ENCODE assay signal across 3 cellular contexts in the genomic region with DNA sequence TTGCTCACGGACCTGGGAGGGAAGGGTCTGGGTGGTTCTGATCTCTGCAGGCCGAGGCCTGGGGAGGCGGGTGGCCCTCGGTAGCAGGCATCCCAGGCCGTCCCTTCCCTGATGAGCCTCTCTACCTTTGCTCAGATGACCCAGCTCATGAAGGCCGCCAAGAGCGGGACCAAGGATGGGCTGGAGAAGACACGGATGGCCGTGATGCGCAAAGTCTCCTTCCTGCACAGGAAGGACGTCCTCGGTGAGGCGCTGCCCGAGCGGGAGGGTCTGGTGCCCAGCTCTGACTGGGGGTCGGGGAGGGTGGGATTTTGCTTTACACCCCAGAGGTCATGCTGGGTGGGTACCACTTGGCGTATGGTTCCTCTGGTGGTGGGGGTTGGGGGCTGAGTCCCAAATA.
TF ChIP-seq lines count a peak whose summit lies in the region.

No MANE protein-coding gene starts in this region.

TF ChIP-seq in HepG2, 621 proteins besides CTCF, POLR2A, EP300 and RAD21:
- peak; percentile 7 for TF ChIP-seq RBM22 (optimal IDR thresholded peaks at IDR 0.05; ENCODE audit: low read length)
- 0 out of 2 replicates have a peak, but pooled peaks have one; percentile 18 for TF ChIP-seq POLR2G (IDR thresholded peaks at IDR 0.05; ENCODE audit: low read depth, low read length)
- peak; percentile 94 for TF ChIP-seq AGO2 (optimal IDR thresholded peaks at IDR 0.05; ENCODE audit: low read depth, low read length)
- TF ChIP-seq SRF (IDR thresholded peaks at IDR 0.05; ENCODE audit: low read depth, low read length), result no peak

TF ChIP-seq in H1, 55 proteins besides CTCF, POLR2A, EP300 and RAD21:
- TF ChIP-seq ATF2 (IDR thresholded peaks at IDR 0.05; ENCODE audit: low read length), result no peak
- TF ChIP-seq NANOG (IDR thresholded peaks at IDR 0.05; ENCODE audit: insufficient read depth, low read depth, low read length, poor library complexity, severe bottlenecking), result no peak
- no peak for TF ChIP-seq BCL11A (IDR thresholded peaks at IDR 0.05; ENCODE audit: low read depth in 2 of 2, low read length in 2 of 2)
- no peak for TF ChIP-seq RXRA (IDR thresholded peaks at IDR 0.05; ENCODE audit: insufficient read depth, low read depth, low read length)
- TF ChIP-seq TAF7 (optimal IDR thresholded peaks at IDR 0.05; ENCODE audit: borderline replicate concordance, low read depth, low read length), result no peak
- TF ChIP-seq NRF1 (IDR thresholded peaks at IDR 0.05; ENCODE audit: low read depth, low read length), result no peak
- no peak for TF ChIP-seq SP1 (IDR thresholded peaks at IDR 0.05; ENCODE audit: low read depth, low read length)
- TF ChIP-seq PHF8 (conservative IDR thresholded peaks at IDR 0.05; ENCODE audit: low read depth, low read length), result no peak
- no peak for TF ChIP-seq CBX5 (IDR thresholded peaks at IDR 0.05; ENCODE audit: low read depth, low read length)
- TF ChIP-seq SIX5 (IDR thresholded peaks at IDR 0.05; ENCODE audit: low read depth, low read length), result no peak
- no peak for TF ChIP-seq SIRT6 (IDR thresholded peaks at IDR 0.05; ENCODE audit: low read length)
- no peak for TF ChIP-seq GTF2F1 (IDR thresholded peaks at IDR 0.05; ENCODE audit: borderline replicate concordance, low read depth, low read length)
- TF ChIP-seq SP2 (IDR thresholded peaks at IDR 0.05; ENCODE audit: low read length), result no peak
TF ChIP-seq in H1: peak in this region for 0.

TF ChIP-seq in HEK293T, 16 proteins besides CTCF, POLR2A, EP300 and RAD21:
- TF ChIP-seq BHLHE40 (IDR thresholded peaks at IDR 0.05; ENCODE audit: borderline replicate concordance) (no peak), TARDBP (IDR thresholded peaks at IDR 0.05) (no peak), FOXK2 (IDR thresholded peaks at IDR 0.05) (no peak), PKNOX1 (IDR thresholded peaks at IDR 0.05) (no peak), CTBP1 (IDR thresholded peaks at IDR 0.05; ENCODE audit: borderline replicate concordance) (no peak), FOXA1 (IDR thresholded peaks at IDR 0.05) (no peak), HDGF (IDR thresholded peaks at IDR 0.05; ENCODE audit: borderline replicate concordance) (no peak), NFRKB (IDR thresholded peaks at IDR 0.05) (no peak), FOXM1 (IDR thresholded peaks at IDR 0.05; ENCODE audit: borderline replicate concordance) (no peak), LEF1 (IDR thresholded peaks at IDR 0.05; ENCODE audit: borderline replicate concordance) (no peak), SUZ12 (IDR thresholded peaks at IDR 0.05) (no peak), SP1 (IDR thresholded peaks at IDR 0.05) (no peak), ARNT (IDR thresholded peaks at IDR 0.05) (no peak), ELF4 (IDR thresholded peaks at IDR 0.05) (no peak)
